In genomic region chrX:22481436-22481835, GRCh38 we compare ENCODE assay signal across 2 cellular contexts.
TF ChIP-seq lines count a peak whose summit lies in the region.

No MANE protein-coding gene starts in this region.

TF ChIP-seq in A549, 52 proteins besides CTCF, POLR2A, EP300 and RAD21 (continued from another document):
- TF ChIP-seq E2F6 (IDR thresholded peaks at IDR 0.05; ENCODE audit: borderline replicate concordance, low read depth): no peak
- TF ChIP-seq HES2 (IDR thresholded peaks at IDR 0.05): no peak

TF ChIP-seq in IMR-90, 13 proteins besides CTCF, POLR2A, EP300 and RAD21 (continued from another document):
- no peak for TF ChIP-seq CEBPB (IDR thresholded peaks at IDR 0.05; ENCODE audit: low read depth, low read length)
- TF ChIP-seq MAFK (IDR thresholded peaks at IDR 0.05; ENCODE audit: low read depth, low read length): no peak
- TF ChIP-seq BHLHE40 (IDR thresholded peaks at IDR 0.05; ENCODE audit: low read depth, low read length): no peak
- TF ChIP-seq MXI1 (IDR thresholded peaks at IDR 0.05; ENCODE audit: borderline replicate concordance, low read depth, low read length): no peak
- no peak for TF ChIP-seq SMC3 (IDR thresholded peaks at IDR 0.05; ENCODE audit: low read depth, low read length)
- no peak for TF ChIP-seq FOS (IDR thresholded peaks at IDR 0.05; ENCODE audit: low read depth, low read length)
- TF ChIP-seq ELK1 (IDR thresholded peaks at IDR 0.05; ENCODE audit: borderline replicate concordance, low read depth, low read length): no peak
TF ChIP-seq in IMR-90: peak in this region for 0.
